14 cellular contexts compared by ENCODE assay signal in the genomic region with DNA sequence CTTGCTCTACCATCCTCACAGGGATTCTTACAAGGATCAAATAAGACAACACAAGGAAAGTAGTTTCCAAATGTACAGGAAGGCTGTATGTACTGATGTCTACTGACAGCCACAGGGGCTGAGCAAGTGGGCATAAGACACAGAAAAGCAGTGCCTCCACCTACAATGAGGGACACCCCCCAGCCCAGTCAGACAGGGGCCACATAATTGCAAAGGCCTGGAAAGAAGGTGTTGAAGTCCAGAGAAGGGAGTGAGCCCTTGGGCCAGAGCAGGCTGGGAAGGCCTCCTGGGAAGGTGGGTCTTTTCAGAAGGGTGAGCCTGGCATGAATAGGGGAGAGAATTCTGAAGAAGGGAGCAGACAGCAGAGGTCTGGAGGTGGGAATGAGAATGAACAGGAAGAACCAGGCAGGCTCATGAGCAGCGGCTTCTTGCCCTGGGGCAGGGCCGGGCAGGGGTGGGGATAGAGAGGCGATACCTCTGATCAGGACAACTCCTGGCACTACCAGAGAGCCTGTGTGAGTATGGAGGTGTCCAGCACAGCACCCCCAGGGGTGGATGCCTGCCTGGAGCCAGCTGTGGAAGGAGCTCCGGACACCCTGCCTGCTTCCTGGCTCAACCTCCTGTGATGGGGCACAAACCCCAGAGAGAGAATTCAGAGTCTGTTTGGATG. TPM values are rescaled to one million over a fixed set of nuclear protein-coding genes. Genes with fewer than 3 reads are reported as not detected.
DNase-seq lines count a peak whose midpoint lies in the region; ATAC-seq, FAIRE-seq and TF ChIP-seq lines count a peak whose summit lies in the region.
"Had no signal": no experiment of that assay in that cellular context is flagged by ENCODE, and none has a peak within 500 bp of the region (broad histone marks: within the 10 kb centered on the region; RNA-seq: fewer than 3 reads in every experiment).

No MANE protein-coding gene starts in this region.

- intact Hi-C loops in thyroid gland (cut with DNase I) = no loop called here

- H2AFZ ChIP-seq in astrocyte (ENCODE audit: low read depth, low read length) = no peak overlapping the region

- H3K4me1 Mint-ChIP-seq in astrocyte (ENCODE audit: low read depth, unreplicated experiment) (peaks cover 9% of the 10 kb centered on the region), nephron (peaks cover 50% of the 10 kb centered on the region)
- no peaks in the 10 kb centered on the region for H3K4me1 Mint-ChIP-seq in activated T-cell treated with anti-CD3 and anti-CD28 coated beads, Interleukin-2, amount 50 U/mL, for 72 hours (ENCODE audit: low read depth)

- H3K27me3 Mint-ChIP-seq in astrocyte (ENCODE audit: low read depth, unreplicated experiment) (peaks cover 2% of the 10 kb centered on the region), nephron (ENCODE audit: low read depth) (peaks cover 8% of the 10 kb centered on the region)
- H3K27me3 Mint-ChIP-seq in activated T-cell treated with anti-CD3 and anti-CD28 coated beads, Interleukin-2, amount 50 U/mL, for 72 hours (ENCODE audit: low read depth) = no peaks in the 10 kb centered on the region

- H3K79me2 ChIP-seq in astrocyte (ENCODE audit: insufficient read depth, low read length) = no peaks in the 10 kb centered on the region

- no peak overlapping the region for H3K27ac ChIP-seq in astrocyte (ENCODE audit: low read depth, low read length)
- H3K27ac ChIP-seq in gastroesophageal sphincter = peak overlapping the region; percentile 89 to 99 (median 98)
- H3K27ac ChIP-seq in thyroid gland = peak overlapping the region in 2 of 3 donors; percentile 95 to 100
- H3K27ac ChIP-seq: BLaER1 had no signal

- DNase-seq in astrocyte (ENCODE audit: low read depth) (no peak), thyroid gland (peak in 1 of 2 donors; percentile 1), NCI-H345 treated with DMSO at 0.1 percent for 48 hours (lab: John Stamatoyannopoulos, UW; ENCODE audit: unreplicated experiment) (no peak), NCI-H2196 (lab: John Stamatoyannopoulos, UW; ENCODE audit: unreplicated experiment) (no peak)
- DNase-seq in activated T-cell treated with anti-CD3 and anti-CD28 coated beads, Interleukin-2, amount 50 U/mL, for 72 hours = no peak
- DNase-seq: DND-41; HFFc6; NCI-H2081; stimulated activated CD4-positive, alpha-beta T cell treated with anti-CD3 and anti-CD28 coated beads, Interleukin-15, amount 100 ng/mL, for 24 hours had no signal

- H3K27ac Mint-ChIP-seq in astrocyte (ENCODE audit: unreplicated experiment) (peak overlapping the region; percentile 31), nephron (peak overlapping the region; percentile 23 to 91 (median 82))
- no peak overlapping the region for H3K27ac Mint-ChIP-seq in activated T-cell treated with anti-CD3 and anti-CD28 coated beads, Interleukin-2, amount 50 U/mL, for 72 hours

- no peaks in the 10 kb centered on the region for H3K36me3 ChIP-seq in astrocyte (ENCODE audit: insufficient read depth, low read length)
- H3K36me3 ChIP-seq in gastroesophageal sphincter = peaks cover 0 to 57% of the 10 kb centered on the region in 2 donors
- H3K36me3 ChIP-seq in thyroid gland = peaks cover 19 to 25% of the 10 kb centered on the region in 2 donors

- FAIRE-seq in astrocyte (lab: Jason Lieb, UNC) = no peak

- 83% methylated on average over 3 of the region's 4 CpGs; no CpG with 5 or more reads in 1 of the 2 donors for WGBS in gastroesophageal sphincter (ENCODE audit: low coverage in 1 of 2), 2 donors
- WGBS in thyroid gland, 2 donors = 77 to 79% methylated on average over 4 of the region's 4 CpGs

- no peak overlapping the region for H3K4me2 ChIP-seq in astrocyte (ENCODE audit: low read length)
- H3K4me2 ChIP-seq: BLaER1 had no signal

- ATAC-seq in gastroesophageal sphincter = no peak
- ATAC-seq in activated T-cell treated with anti-CD3 and anti-CD28 coated beads, Interleukin-2, amount 50 U/mL, for 72 hours (replicated peaks in 1 of 2) = no peak
- ATAC-seq in activated CD4-positive, CD25-positive, alpha-beta regulatory T cell treated with anti-CD3 and anti-CD28 coated beads, Interleukin-2, amount 50 U/mL, for 24 hours = no peak
- ATAC-seq: activated naive CD4-positive, alpha-beta T cell treated with anti-CD3 and anti-CD28 coated beads, Interleukin-2, amount 50 U/mL, for 72 hours had no signal

- H3K4me3 ChIP-seq in astrocyte (ENCODE audit: insufficient read depth, low read depth, low read length) (no peak overlapping the region), gastroesophageal sphincter (no peak overlapping the region), thyroid gland (replicated peaks in 1 of 3) (no peak overlapping the region)
- H3K4me3 ChIP-seq: BLaER1 had no signal

- TF ChIP-seq CTCF in astrocyte (IDR thresholded peaks at IDR 0.05; ENCODE audit: insufficient read depth, low read depth, low read length) (no peak), gastroesophageal sphincter (IDR thresholded peaks at IDR 0.05) (no peak), nephron (IDR thresholded peaks at IDR 0.05; ENCODE audit: unreplicated experiment in 3 of 3) (no peak), thyroid gland (IDR thresholded peaks at IDR 0.05) (no peak)

- H3K9me3 ChIP-seq in astrocyte (ENCODE audit: insufficient read depth, low read depth, low read length) (no peaks in the 10 kb centered on the region), gastroesophageal sphincter (no peaks in the 10 kb centered on the region), thyroid gland (no peaks in the 10 kb centered on the region)
- H3K9me3 ChIP-seq: BLaER1 had no signal

- H3K9ac ChIP-seq in astrocyte (ENCODE audit: low read length) = no peak overlapping the region
- H3K9ac ChIP-seq: BLaER1 had no signal

- no peaks in the 10 kb centered on the region for H4K20me1 ChIP-seq in astrocyte (ENCODE audit: insufficient read depth, low read length)

- no peaks in the 10 kb centered on the region for H3K9me3 Mint-ChIP-seq in astrocyte (ENCODE audit: unreplicated experiment)
- no peaks in the 10 kb centered on the region for H3K9me3 Mint-ChIP-seq in nephron
- H3K9me3 Mint-ChIP-seq in activated T-cell treated with anti-CD3 and anti-CD28 coated beads, Interleukin-2, amount 50 U/mL, for 72 hours = no peaks in the 10 kb centered on the region
- H3K9me3 Mint-ChIP-seq: activated naive CD4-positive, alpha-beta T cell treated with anti-CD3 and anti-CD28 coated beads, Interleukin-2, amount 50 U/mL, for 72 hours; HFFc6 had no signal

- H3K27me3 ChIP-seq in astrocyte (ENCODE audit: insufficient read depth, low read length) (no peaks in the 10 kb centered on the region), gastroesophageal sphincter (no peaks in the 10 kb centered on the region), thyroid gland (no peaks in the 10 kb centered on the region)
- H3K27me3 ChIP-seq: BLaER1 had no signal

- H3K36me3 Mint-ChIP-seq in astrocyte (ENCODE audit: low read depth, unreplicated experiment) = peaks cover 12% of the 10 kb centered on the region
- peaks cover 11% of the 10 kb centered on the region for H3K36me3 Mint-ChIP-seq in nephron (ENCODE audit: low read depth)
- H3K36me3 Mint-ChIP-seq in activated T-cell treated with anti-CD3 and anti-CD28 coated beads, Interleukin-2, amount 50 U/mL, for 72 hours (ENCODE audit: insufficient read depth in 2 of 2) = no peaks in the 10 kb centered on the region
- H3K36me3 Mint-ChIP-seq: activated naive CD4-positive, alpha-beta T cell treated with anti-CD3 and anti-CD28 coated beads, Interleukin-2, amount 50 U/mL, for 72 hours had no signal

- H3K4me1 ChIP-seq in astrocyte (ENCODE audit: insufficient read depth, low read length) (peaks cover 15% of the 10 kb centered on the region), gastroesophageal sphincter (peaks cover 15 to 94% (median 45%) of the 10 kb centered on the region in 3 donors), thyroid gland (peaks cover 36 to 47% of the 10 kb centered on the region in 2 donors)

- TF ChIP-seq EP300 in gastroesophageal sphincter (IDR thresholded peaks at IDR 0.05) = no peak

- TF ChIP-seq POLR2A in gastroesophageal sphincter (IDR thresholded peaks at IDR 0.05) = no peak
- TF ChIP-seq POLR2A in thyroid gland (IDR thresholded peaks at IDR 0.05) = no peak

- H3K4me3 Mint-ChIP-seq in astrocyte (ENCODE audit: unreplicated experiment) (no peak overlapping the region), nephron (no peak overlapping the region)
- no peak overlapping the region for H3K4me3 Mint-ChIP-seq in activated T-cell treated with anti-CD3 and anti-CD28 coated beads, Interleukin-2, amount 50 U/mL, for 72 hours
- H3K4me3 Mint-ChIP-seq: HFFc6 had no signal

RNA-seq across cellular contexts. Expression of a gene that starts 30.1 kb away (rescaled TPM):
- total RNA-seq in astrocyte (20.7 and 21.0 TPM in 2 replicates), gastroesophageal sphincter (10 to 100 TPM; 42.8 to 89.1 (median 61.4) TPM), thyroid gland (10 to 100 TPM; 30.8 to 42.7 (median 41.7) TPM)
- total RNA-seq in activated T-cell treated with anti-CD3 and anti-CD28 coated beads, Interleukin-2, amount 50 U/mL, for 72 hours = 10 to 100 TPM; 10.7 to 11.0 TPM

RNA-seq across cellular contexts. Expression of a gene that starts 46.1 kb away (rescaled TPM):
- total RNA-seq in astrocyte (0.91 and 1.9 TPM in 2 replicates), gastroesophageal sphincter (10 to 100 TPM in 3 of 4 donors, 1 to 10 TPM in 1; 1.2 to 19.9 (median 15.3) TPM), thyroid gland (under 1 TPM; under 0.01 to 0.42 (median 0.13) TPM)
- total RNA-seq in activated T-cell treated with anti-CD3 and anti-CD28 coated beads, Interleukin-2, amount 50 U/mL, for 72 hours = under 1 TPM in 1 of 2 donors, not detected in 1; 0.07 TPM
